Comparison of ENCODE assay signal across 10 cellular contexts in genomic region chr7:77935652-77936348, GRCh38.
A peak's percentile ranks its signal among the peaks of the same experiment; 100 is the strongest.
DNase-seq lines count a peak whose midpoint lies in the region; ATAC-seq, FAIRE-seq and TF ChIP-seq lines count a peak whose summit lies in the region.
"Had no signal": no experiment of that assay in that cellular context is flagged by ENCODE, and none has a peak within 500 bp of the region (broad histone marks: within the 10 kb centered on the region; RNA-seq: fewer than 3 reads in every experiment).

No MANE protein-coding gene starts in this region.

- POLR2A ChIA-PET in endothelial cell of umbilical vein (lab: Charles Lee), result interaction anchor here (0.6 kb wide), 1 partner anchor 19 kb away, joined by 5 read pairs; no protein-coding TSS in a partner anchor

- H3F3A ChIP-seq in DOHH2 (ENCODE audit: control insufficient read depth, insufficient read depth), result peaks cover 24% of the 10 kb centered on the region
- peaks cover 6% of the 10 kb centered on the region; the same call in 1 of the 2 replicates for H3F3A ChIP-seq in OCI-LY1 (ENCODE audit: insufficient read depth, low read length)

- H4K20me1 ChIP-seq in DOHH2 (ENCODE audit: control insufficient read depth, insufficient read depth, low read depth, low read length) (no peaks in the 10 kb centered on the region), OCI-LY1 (ENCODE audit: insufficient read depth, low read length) (no peaks in the 10 kb centered on the region), endothelial cell of umbilical vein (replicated peaks; ENCODE audit: control insufficient read depth, extremely low read depth, insufficient read depth, low read length) (no peaks in the 10 kb centered on the region)

- H3K4me1 ChIP-seq in DOHH2 (ENCODE audit: control insufficient read depth, low read length) (peaks cover 36% of the 10 kb centered on the region), OCI-LY1 (ENCODE audit: insufficient read depth, low read length, severe bottlenecking) (peaks cover 8% of the 10 kb centered on the region), endothelial cell of umbilical vein (ENCODE audit: control insufficient read depth, extremely low read depth, insufficient read depth, low read length) (peaks cover 5% of the 10 kb centered on the region), tibial artery (no peaks in the 10 kb centered on the region)

- H3K36me3 ChIP-seq in DOHH2 (ENCODE audit: control insufficient read depth, low read length), result peaks cover 6% of the 10 kb centered on the region; the same call in 1 of the 2 replicates
- H3K36me3 ChIP-seq in OCI-LY1 (ENCODE audit: insufficient read depth, low read length), result no peaks in the 10 kb centered on the region
- no peaks in the 10 kb centered on the region for H3K36me3 ChIP-seq in endothelial cell of umbilical vein (ENCODE audit: control insufficient read depth in 2 of 2, extremely low read depth in 1 of 2, insufficient read depth in 2 of 2, low read length in 2 of 2)
- no peaks in the 10 kb centered on the region for H3K36me3 ChIP-seq in tibial artery
- H3K36me3 ChIP-seq: neutrophil had no signal

- no peaks in the 10 kb centered on the region for H3K9me2 ChIP-seq in DOHH2 (replicated peaks; ENCODE audit: control insufficient read depth, low read length)
- H3K9me2 ChIP-seq in OCI-LY1 (ENCODE audit: low read depth, low read length), result no peaks in the 10 kb centered on the region

- no peak for ATAC-seq in HG03354 (IDR thresholded peaks at IDR 0.05; ENCODE audit: poor library complexity, severe bottlenecking, unreplicated experiment)

- TF ChIP-seq POLR2A in endothelial cell of umbilical vein (IDR thresholded peaks at IDR 0.05; ENCODE audit: low read depth, low read length), result no peak

- H2AFZ ChIP-seq in OCI-LY1 (ENCODE audit: low read length) (no peak overlapping the region), endothelial cell of umbilical vein (ENCODE audit: low read depth, low read length) (no peak overlapping the region)

- H3K27me3 ChIP-seq in DOHH2 (ENCODE audit: control insufficient read depth, low read length) (no peaks in the 10 kb centered on the region), OCI-LY1 (ENCODE audit: insufficient read depth, low read length) (no peaks in the 10 kb centered on the region), endothelial cell of umbilical vein (ENCODE audit: control insufficient read depth in 2 of 2, insufficient read depth in 2 of 2, low read length in 2 of 2) (no peaks in the 10 kb centered on the region), tibial artery (no peaks in the 10 kb centered on the region)
- H3K27me3 ChIP-seq: neutrophil had no signal

- CTCF ChIA-PET in endothelial cell of umbilical vein (lab: Charles Lee), result interaction anchor here (0.6 to 4.5 kb wide), 13 partner anchors 9 to 286 kb away, joined by 3 to 43 read pairs (median 3); partner anchors contain the start of genes PHTF2 and TMEM60

- H3K9ac ChIP-seq in OCI-LY1 (ENCODE audit: low read length) (no peak overlapping the region), endothelial cell of umbilical vein (replicated peaks; ENCODE audit: extremely low read depth, insufficient read depth, low read length) (no peak overlapping the region)

- peak overlapping the region; percentile 49 for H3K4me2 ChIP-seq in DOHH2 (ENCODE audit: low read length)
- peak overlapping the region; percentile 34; the same call in 1 of the 2 replicates for H3K4me2 ChIP-seq in OCI-LY1 (ENCODE audit: low read length)
- no peak overlapping the region for H3K4me2 ChIP-seq in endothelial cell of umbilical vein (ENCODE audit: insufficient read depth, low read length)

- H3K79me2 ChIP-seq in DOHH2 (ENCODE audit: control insufficient read depth, low read length) (no peaks in the 10 kb centered on the region), OCI-LY1 (ENCODE audit: insufficient read depth, low read length) (no peaks in the 10 kb centered on the region), endothelial cell of umbilical vein (ENCODE audit: control insufficient read depth, insufficient read depth, low read length) (no peaks in the 10 kb centered on the region)

- H3K9me1 ChIP-seq in endothelial cell of umbilical vein (replicated peaks; ENCODE audit: control insufficient read depth, extremely low read depth, insufficient read depth, low read length), result no peaks in the 10 kb centered on the region

- FAIRE-seq in A204.1 (lab: Jason Lieb, UNC) (peak; percentile 99), endothelial cell of umbilical vein (lab: Jason Lieb, UNC) (no peak)

- dilution Hi-C loops in endothelial cell of umbilical vein (cut with MboI; ENCODE audit: extremely low pct_ligation_motif_present, low sequenced_read_pairs), result no loop called here

- H3K4me3 ChIP-seq in DOHH2 (ENCODE audit: low read length) (peak overlapping the region; percentile 3; the same call in 1 of the 2 replicates), OCI-LY1 (ENCODE audit: low read depth, low read length, poor library complexity, severe bottlenecking) (no peak overlapping the region), endothelial cell of umbilical vein (replicated peaks in 1 of 3; ENCODE audit: insufficient read depth in 1 of 3, low read depth in 1 of 3, low read length in 3 of 3) (no peak overlapping the region), tibial artery (no peak overlapping the region)

- DNase-seq in endothelial cell of umbilical vein (ENCODE audit: low read depth, low spot score) (peak; percentile 15), NCI-H2081 (lab: John Stamatoyannopoulos, UW) (no peak), tibial artery (no peak), medulla oblongata (ENCODE audit: extremely low spot score) (no peak)
- DNase-seq: activated T-cell treated with anti-CD3 and anti-CD28 coated beads, Interleukin-2, amount 50 U/mL, for 1 hour had no signal

- peak; percentile 42 for TF ChIP-seq CTCF in DOHH2 (IDR thresholded peaks at IDR 0.05; ENCODE audit: low read depth, low read length, poor library complexity, severe bottlenecking)
- peak; percentile 41 for TF ChIP-seq CTCF in OCI-LY1 (IDR thresholded peaks at IDR 0.05; ENCODE audit: low read length)
- TF ChIP-seq CTCF in endothelial cell of umbilical vein (IDR thresholded peaks at IDR 0.05; ENCODE audit: extremely low read depth in 1 of 2, insufficient read depth in 1 of 2, low read depth in 1 of 2, low read length in 2 of 2), result no peak
- peak in 1 of 2 experiments; percentile 23 for TF ChIP-seq CTCF in tibial artery (IDR thresholded peaks at IDR 0.05)

- H3K27ac ChIP-seq in DOHH2 (ENCODE audit: low read depth, low read length), result peak overlapping the region; percentile 49
- peak overlapping the region; percentile 5 for H3K27ac ChIP-seq in OCI-LY1 (ENCODE audit: low read depth, low read length, poor library complexity, severe bottlenecking)
- H3K27ac ChIP-seq in endothelial cell of umbilical vein (ENCODE audit: insufficient read depth, low read depth, low read length), result no peak overlapping the region
- no peak overlapping the region for H3K27ac ChIP-seq in tibial artery
- H3K27ac ChIP-seq: neutrophil had no signal

- intact Hi-C loops in endothelial cell of umbilical vein (cut with micrococcal nuclease), result loop anchor here (1.0 to 5.0 kb wide), 3 partner anchors 137 to 278 kb away; partner anchors contain the start of genes PHTF2 and TMEM60
- intact Hi-C loops in tibial artery (cut with DNase I; ENCODE audit: low total_unique reads), result no loop called here

- no TSS peak for BruUV-seq in endothelial cell of umbilical vein (replicated peaks; lab: Mats Ljungman, UMichigan)

- H3K9me3 ChIP-seq in DOHH2 (ENCODE audit: control insufficient read depth, insufficient read depth, low read length) (no peaks in the 10 kb centered on the region), OCI-LY1 (ENCODE audit: low read length) (no peaks in the 10 kb centered on the region), endothelial cell of umbilical vein (replicated peaks; ENCODE audit: control insufficient read depth, insufficient read depth, low read length) (no peaks in the 10 kb centered on the region), tibial artery (no peaks in the 10 kb centered on the region)
- H3K9me3 ChIP-seq: neutrophil had no signal

TF ChIP-seq in endothelial cell of umbilical vein, 7 proteins besides CTCF, POLR2A, EP300 and RAD21:
- TF ChIP-seq FOS (IDR thresholded peaks at IDR 0.05; ENCODE audit: borderline replicate concordance, insufficient read depth, low read length) (no peak), MYC (IDR thresholded peaks at IDR 0.05; ENCODE audit: low read depth, low read length) (no peak), GATA2 (IDR thresholded peaks at IDR 0.05; ENCODE audit: insufficient read depth, insufficient read length, low read depth, low read length) (no peak), POLR2AphosphoS5 (IDR thresholded peaks at IDR 0.05; ENCODE audit: insufficient read depth, low read depth, low read length) (no peak), EZH2 (IDR thresholded peaks at IDR 0.05; ENCODE audit: borderline replicate concordance, low read depth, low read length, severe bottlenecking) (no peak), JUN (IDR thresholded peaks at IDR 0.05; ENCODE audit: borderline replicate concordance, insufficient read depth, insufficient read length, low read depth) (no peak), MAX (IDR thresholded peaks at IDR 0.05; ENCODE audit: insufficient read depth, insufficient read length) (no peak)

Comparison
In these comparisons a context has a peak if more than half of its experiments do, and no peak if none do; other contexts are left out.
1. H3K27ac ChIP-seq: peak in DOHH2 (single experiment) and OCI-LY1 (single experiment); none in endothelial cell of umbilical vein (single experiment) and tibial artery (0 of 2).
2. CTCF ChIP-seq: peak in DOHH2 (single experiment) and OCI-LY1 (single experiment); none in endothelial cell of umbilical vein (0 of 2).